ENCODE assay signal across 20 cellular contexts in genomic region chr2:2870106-2870505, GRCh38.
"Had no signal": no experiment of that assay in that cellular context is flagged by ENCODE, and none has a peak within 500 bp of the region (broad histone marks: within the 10 kb centered on the region; RNA-seq: fewer than 3 reads in every experiment).

No MANE protein-coding gene starts in this region.

- H3K4me3 ChIP-seq: coronary artery, gastroesophageal sphincter, ovary, upper lobe of right lung had no signal

- H3K4me1 ChIP-seq: gastroesophageal sphincter, upper lobe of right lung had no signal

- DNase-seq: activated CD4-positive, alpha-beta T cell treated with anti-CD3 and anti-CD28 coated beads for 4 hours; activated CD4-positive, alpha-beta T cell treated with anti-CD3 and anti-CD28 coated beads, Interleukin-2, amount 50 U/mL, for 48 hours; activated CD4-positive, CD25-positive, alpha-beta regulatory T cell; activated CD8-positive, alpha-beta memory T cell treated with anti-CD3 and anti-CD28 coated beads, Interleukin-2, amount 50 U/mL, for 48 hours; activated naive CD4-positive, alpha-beta T cell treated with Interleukin-2 at 50 U/mL for 16 hours; activated naive CD8-positive, alpha-beta T cell treated with anti-CD3 and anti-CD28 coated beads for 36 hours; activated T-cell treated with anti-CD3 and anti-CD28 coated beads, Interleukin-2, amount 50 U/mL, for 4 hours; cerebellar nuclear complex; hypothalamus; left ventricle myocardium superior; mammary epithelial cell; ovary; right cardiac atrium; stimulated activated CD4-positive, alpha-beta T cell treated with anti-CD3 and anti-CD28 coated beads, Interleukin-4, amount 100 ng/mL, for 24 hours; stimulated activated naive CD8-positive, alpha-beta T cell treated with anti-CD3 and anti-CD28 coated beads, Interleukin-15, Interleukin-2, amounts not matched to agents 100 U/mL and 50 U/mL, for 24 hours; T1000; upper lobe of right lung had no signal

- H3K36me3 ChIP-seq: gastroesophageal sphincter, neutrophil, ovary, upper lobe of right lung had no signal

- ATAC-seq: activated T-cell treated with anti-CD3 and anti-CD28 coated beads, Interleukin-2, amount 50 U/mL, for 4 hours; gastroesophageal sphincter; left ventricle myocardium superior; right cardiac atrium; stimulated activated naive CD8-positive, alpha-beta T cell treated with anti-CD3 and anti-CD28 coated beads, Interleukin-15, Interleukin-2, amounts not matched to agents 100 U/mL and 50 U/mL, for 24 hours; upper lobe of right lung had no signal

- H3K9me3 ChIP-seq: gastroesophageal sphincter, neutrophil, ovary, upper lobe of right lung had no signal

- H3K27ac ChIP-seq: coronary artery, gastroesophageal sphincter, neutrophil, ovary, upper lobe of right lung had no signal

- H3K27me3 ChIP-seq: neutrophil, ovary, upper lobe of right lung had no signal
